Comparison of ENCODE assay signal across 25 cellular contexts in genomic region chr12:89603678-89604077, GRCh38.
"Had no signal": no experiment of that assay in that cellular context is flagged by ENCODE, and none has a peak within 500 bp of the region (broad histone marks: within the 10 kb centered on the region; RNA-seq: fewer than 3 reads in every experiment).

No MANE protein-coding gene starts in this region.

- H3K4me3 ChIP-seq: coronary artery, dorsolateral prefrontal cortex had no signal

- H3K9me3 Mint-ChIP-seq: activated CD4-positive, alpha-beta memory T cell treated with anti-CD3 and anti-CD28 coated beads, Interleukin-2, amount 10 ng/mL, durations not matched to agents 7 days and 5 days; activated CD4-positive, alpha-beta T cell treated with anti-CD3 and anti-CD28 coated beads, Interleukin-2, amount 10 ng/mL, durations not matched to agents 7 days and 5 days; activated T-cell treated with anti-CD3 and anti-CD28 coated beads, Interleukin-2, amount 50 U/mL, for 24 hours; activated T-cell treated with anti-CD3 and anti-CD28 coated beads, Interleukin-2, amount 50 U/mL, for 72 hours; dendritic cell treated with granulocyte-macrophage colony-stimulating factor and Interleukin-4, amounts not matched to agents 40 ng/mL and 50 ng/mL, for 4 days; endodermal cell had no signal

- H3K27ac ChIP-seq: brain microvascular endothelial cell, coronary artery had no signal

- H3K27ac Mint-ChIP-seq: activated CD4-positive, alpha-beta memory T cell treated with anti-CD3 and anti-CD28 coated beads, Interleukin-2, amount 10 ng/mL, durations not matched to agents 7 days and 5 days; activated CD4-positive, alpha-beta T cell treated with anti-CD3 and anti-CD28 coated beads, Interleukin-2, amount 10 ng/mL, durations not matched to agents 7 days and 5 days; activated naive CD8-positive, alpha-beta T cell; activated T-cell treated with anti-CD3 and anti-CD28 coated beads, Interleukin-2, amount 50 U/mL, for 24 hours; activated T-cell treated with anti-CD3 and anti-CD28 coated beads, Interleukin-2, amount 50 U/mL, for 72 hours; dendritic cell treated with granulocyte-macrophage colony-stimulating factor and Interleukin-4, amounts not matched to agents 40 ng/mL and 50 ng/mL, for 4 days; endodermal cell had no signal

- DNase-seq: activated CD4-positive, alpha-beta memory T cell treated with anti-CD3 and anti-CD28 coated beads, Interleukin-2, amount 10 ng/mL, durations not matched to agents 7 days and 5 days; activated CD4-positive, alpha-beta T cell treated with anti-CD3 and anti-CD28 coated beads for 1 hour; activated CD4-positive, alpha-beta T cell treated with anti-CD3 and anti-CD28 coated beads for 4 hours; activated CD4-positive, alpha-beta T cell treated with anti-CD3 and anti-CD28 coated beads, Interleukin-2, amount 10 ng/mL, durations not matched to agents 7 days and 5 days; activated CD4-positive, alpha-beta T cell treated with anti-CD3 and anti-CD28 coated beads, Interleukin-2, amount 50 U/mL, for 4 hours; activated CD8-positive, alpha-beta memory T cell treated with anti-CD3 and anti-CD28 coated beads, Interleukin-2, amount 50 U/mL, for 48 hours; activated gamma-delta T cell; activated naive CD4-positive, alpha-beta T cell treated with anti-CD3 and anti-CD28 coated beads, Interleukin-2, amount 50 U/mL, for 16 hours; activated naive CD4-positive, alpha-beta T cell treated with Interleukin-2 at 50 U/mL for 16 hours; activated T-cell treated with anti-CD3 and anti-CD28 coated beads for 4 hours; activated T-cell treated with anti-CD3 and anti-CD28 coated beads, Interleukin-2, amount 50 U/mL, for 24 hours; activated T-cell treated with anti-CD3 and anti-CD28 coated beads, Interleukin-2, amount 50 U/mL, for 72 hours; amniotic stem cell; brain microvascular endothelial cell; central memory CD4-positive, alpha-beta T cell; effector memory CD4-positive, alpha-beta T cell; endodermal cell; foreskin fibroblast; T-helper 1 cell; T-helper 2 cell had no signal

- H3K4me3 Mint-ChIP-seq: activated CD4-positive, alpha-beta memory T cell treated with anti-CD3 and anti-CD28 coated beads, Interleukin-2, amount 10 ng/mL, durations not matched to agents 7 days and 5 days; activated CD4-positive, alpha-beta T cell treated with anti-CD3 and anti-CD28 coated beads, Interleukin-2, amount 10 ng/mL, durations not matched to agents 7 days and 5 days; activated naive CD8-positive, alpha-beta T cell; activated T-cell treated with anti-CD3 and anti-CD28 coated beads, Interleukin-2, amount 50 U/mL, for 24 hours; activated T-cell treated with anti-CD3 and anti-CD28 coated beads, Interleukin-2, amount 50 U/mL, for 72 hours; dendritic cell treated with granulocyte-macrophage colony-stimulating factor and Interleukin-4, amounts not matched to agents 40 ng/mL and 50 ng/mL, for 4 days; endodermal cell had no signal

- ATAC-seq: activated T-cell treated with anti-CD3 and anti-CD28 coated beads, Interleukin-2, amount 50 U/mL, for 72 hours; esophagus mucosa had no signal

- H3K27me3 ChIP-seq: brain microvascular endothelial cell, dorsolateral prefrontal cortex had no signal

- H3K27me3 Mint-ChIP-seq: activated CD4-positive, alpha-beta memory T cell treated with anti-CD3 and anti-CD28 coated beads, Interleukin-2, amount 10 ng/mL, durations not matched to agents 7 days and 5 days; activated CD4-positive, alpha-beta T cell treated with anti-CD3 and anti-CD28 coated beads, Interleukin-2, amount 10 ng/mL, durations not matched to agents 7 days and 5 days; activated naive CD8-positive, alpha-beta T cell; activated T-cell treated with anti-CD3 and anti-CD28 coated beads, Interleukin-2, amount 50 U/mL, for 24 hours; dendritic cell treated with granulocyte-macrophage colony-stimulating factor and Interleukin-4, amounts not matched to agents 40 ng/mL and 50 ng/mL, for 4 days had no signal
